In the genomic region with DNA sequence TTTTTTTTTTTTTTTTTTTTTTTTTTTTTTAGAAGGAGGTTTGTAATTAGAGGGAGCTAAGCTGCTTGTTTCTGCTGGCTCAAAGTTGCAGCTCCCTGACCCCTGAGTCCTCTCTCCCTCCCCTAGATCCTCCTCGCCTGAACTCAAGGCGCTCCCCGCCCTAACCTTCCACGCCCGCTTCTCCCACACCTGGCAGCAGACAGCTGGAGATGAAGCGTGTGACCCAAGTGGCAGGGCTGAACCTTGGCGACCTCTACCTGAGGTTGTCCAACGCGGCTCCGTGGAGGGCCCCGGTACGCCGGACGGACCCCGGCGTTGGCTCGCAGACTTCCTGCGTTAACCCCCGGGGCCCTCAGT, we compare ENCODE assay signal across 12 cellular contexts. TPM values are rescaled to one million over a fixed set of nuclear protein-coding genes. Genes with fewer than 3 reads are reported as not detected.
DNase-seq lines count a peak whose midpoint lies in the region; ATAC-seq, FAIRE-seq and TF ChIP-seq lines count a peak whose summit lies in the region.
"Had no signal": no experiment of that assay in that cellular context is flagged by ENCODE, and none has a peak within 500 bp of the region (broad histone marks: within the 10 kb centered on the region; RNA-seq: fewer than 3 reads in every experiment).

No MANE protein-coding gene starts in this region.

- peak; percentile 4 to 40 for ATAC-seq in lower lobe of right lung
- ATAC-seq in HG03378 (IDR thresholded peaks at IDR 0.05; ENCODE audit: unreplicated experiment): no peak
- ATAC-seq in HG03442 (IDR thresholded peaks at IDR 0.05; ENCODE audit: unreplicated experiment): no peak
- no peak for ATAC-seq in HG02759 (IDR thresholded peaks at IDR 0.05; ENCODE audit: unreplicated experiment)
- ATAC-seq: natural killer cell treated with Interleukin-12 subunit alpha and Interleukin-12 subunit beta and Interleukin-15 and Interleukin-18, amount 100 ng/mL, for 72 hours; stimulated activated effector memory CD8-positive, alpha-beta T cell treated with anti-CD3 and anti-CD28 coated beads, Interleukin-12 subunit alpha, Interleukin-12 subunit beta, amount 100 ng/mL, for 72 hours had no signal

- POLR2A ChIA-PET in H1 (lab: Charles Lee; ENCODE audit: partially characterized antibody): interaction anchor here (0.9 kb wide), 1 partner anchor 13 kb away, joined by 3 read pairs; no protein-coding TSS in a partner anchor

- intact Hi-C loops in lower lobe of right lung (cut with DNase I) (no loop called here), thyroid gland (cut with DNase I) (no loop called here)

- H2AK5ac ChIP-seq in H1 (ENCODE audit: low read depth, low read length): no peak overlapping the region

- H3K79me1 ChIP-seq in H1 (ENCODE audit: low read depth, low read length): no peaks in the 10 kb centered on the region

- H2AFZ ChIP-seq in H1 (ENCODE audit: low read length): 0 out of 2 replicates have a peak overlapping the region, but pooled peaks have one; percentile 75

- peak overlapping the region; percentile 87; the same call in 1 of the 2 replicates for H2BK12ac ChIP-seq in H1 (ENCODE audit: low read depth, low read length)

- H3K9me3 ChIP-seq in H1 (ENCODE audit: insufficient read depth in 2 of 2, low read depth in 1 of 2, low read length in 1 of 2): no peaks in the 10 kb centered on the region
- H3K9me3 ChIP-seq in lower lobe of right lung: no peaks in the 10 kb centered on the region
- no peaks in the 10 kb centered on the region for H3K9me3 ChIP-seq in thyroid gland

- peaks cover 0 to 2% of the 10 kb centered on the region in 2 experiments for H4K20me1 ChIP-seq in H1 (replicated peaks in 1 of 2; ENCODE audit: control insufficient read depth in 1 of 2, insufficient read depth in 2 of 2, low read length in 2 of 2)

- no peak for TF ChIP-seq POLR2A in H1 (IDR thresholded peaks at IDR 0.05; ENCODE audit: control extremely low read depth in 1 of 2, low read depth in 2 of 2, low read length in 2 of 2)
- no peak for TF ChIP-seq POLR2A in thyroid gland (IDR thresholded peaks at IDR 0.05)

- H3K36me3 ChIP-seq in H1 (ENCODE audit: control insufficient read depth in 2 of 4, insufficient read depth in 4 of 4, low read length in 3 of 4) (no peaks in the 10 kb centered on the region), lower lobe of right lung (no peaks in the 10 kb centered on the region), thyroid gland (no peaks in the 10 kb centered on the region)

- no peak overlapping the region for H3K4ac ChIP-seq in H1 (replicated peaks; ENCODE audit: insufficient read length, low read depth, low read length)

- no peaks in the 10 kb centered on the region for H3K79me2 ChIP-seq in H1 (ENCODE audit: control insufficient read depth in 1 of 2, insufficient read depth in 2 of 2, low read length in 2 of 2)

- H3K56ac ChIP-seq in H1 (replicated peaks; ENCODE audit: insufficient read length, low read depth, low read length): no peak overlapping the region

- TF ChIP-seq EP300 in H1 (IDR thresholded peaks at IDR 0.05; ENCODE audit: borderline replicate concordance in 1 of 2, low read depth in 2 of 2, low read length in 2 of 2): no peak

- peaks cover 7 to 38% (median 29%) of the 10 kb centered on the region in 4 experiments for H3K27me3 ChIP-seq in H1 (replicated peaks in 1 of 4; ENCODE audit: control insufficient read depth in 3 of 4, extremely low read depth in 1 of 4, insufficient read depth in 3 of 4, low read length in 3 of 4)
- H3K27me3 ChIP-seq in lower lobe of right lung (ENCODE audit: low read depth): peaks cover 28% of the 10 kb centered on the region
- H3K27me3 ChIP-seq in thyroid gland: no peaks in the 10 kb centered on the region

- no peak overlapping the region for H4K5ac ChIP-seq in H1 (ENCODE audit: insufficient read length, low read depth, low read length)

- CTCF ChIA-PET in H1 (lab: Charles Lee; ENCODE audit: partially characterized antibody): interaction anchor here (1.2 to 3.4 kb wide), 6 partner anchors 9 to 161 kb away, joined by 3 to 13 read pairs (median 5); no protein-coding TSS in a partner anchor

- H4K91ac ChIP-seq in H1 (replicated peaks; ENCODE audit: insufficient read length, low read length): no peak overlapping the region

- no peak overlapping the region for H2BK120ac ChIP-seq in H1 (replicated peaks; ENCODE audit: low read depth, low read length)

- peak overlapping the region; percentile 65 to 99 for H3K4me2 ChIP-seq in H1 (ENCODE audit: insufficient read depth in 1 of 2, low read depth in 2 of 2, low read length in 2 of 2)

- no peak overlapping the region for H2BK20ac ChIP-seq in H1 (ENCODE audit: low read length)

- peak overlapping the region; percentile 57; the same call in 1 of the 2 replicates for H3K18ac ChIP-seq in H1 (ENCODE audit: extremely low read depth, low read length)

- no peak for FAIRE-seq in H1 (lab: Jason Lieb, UNC)

- peaks cover 0 to 7% (median 0%) of the 10 kb centered on the region in 4 experiments; a peak in 4 of 7 replicates for H3K4me1 ChIP-seq in H1 (replicated peaks in 1 of 4; ENCODE audit: control insufficient read depth in 3 of 4, insufficient read depth in 4 of 4, low read length in 3 of 4)
- peaks cover 10% of the 10 kb centered on the region for H3K4me1 ChIP-seq in lower lobe of right lung
- H3K4me1 ChIP-seq in thyroid gland: peaks cover 13 to 18% of the 10 kb centered on the region in 2 donors

- DNase-seq in NCI-H1105 (lab: John Stamatoyannopoulos, UW): peak; percentile 42
- DNase-seq in H1 (ENCODE audit: low read depth in 1 of 2, low spot score in 2 of 2): no peak
- no peak for DNase-seq in lower lobe of right lung
- peak; percentile 9 to 21 for DNase-seq in thyroid gland
- DNase-seq in NCI-H2196 treated with DMSO at 0.1 percent for 48 hours (lab: John Stamatoyannopoulos, UW; ENCODE audit: unreplicated experiment): no peak
- DNase-seq: KG1 had no signal

- H3K9ac ChIP-seq in H1 (replicated peaks in 1 of 4; ENCODE audit: extremely low read depth in 1 of 4, low read depth in 3 of 4, low read length in 3 of 4): no peak overlapping the region

- no peak overlapping the region for H2BK15ac ChIP-seq in H1 (ENCODE audit: low read length)

- H4K8ac ChIP-seq in H1 (ENCODE audit: extremely low read depth, insufficient read depth, low read length): no peak overlapping the region

- peak overlapping the region; percentile 55 to 83 (median 72) for H3K4me3 ChIP-seq in H1 (ENCODE audit: extremely low read depth in 1 of 4, insufficient read depth in 2 of 4, low read depth in 3 of 4, low read length in 4 of 4)
- H3K4me3 ChIP-seq in lower lobe of right lung: peak overlapping the region; percentile 51
- H3K4me3 ChIP-seq in thyroid gland (replicated peaks in 1 of 3): peak overlapping the region in 2 of 3 donors; percentile 17 to 29

- TF ChIP-seq CTCF in H1 (IDR thresholded peaks at IDR 0.05; ENCODE audit: control extremely low read depth in 1 of 3, insufficient read depth in 1 of 3, low read depth in 1 of 3, low read length in 3 of 3): no peak
- TF ChIP-seq CTCF in lower lobe of right lung (IDR thresholded peaks at IDR 0.05): no peak
- TF ChIP-seq CTCF in thyroid gland (IDR thresholded peaks at IDR 0.05): no peak

- 1% methylated on average over 19 of the region's 19 CpGs; no CpG with 5 or more reads in 1 of the 2 experiments for WGBS in H1 (ENCODE audit: extremely low coverage in 1 of 2, insufficient coverage in 1 of 2, insufficient read length in 1 of 2, insufficient replicate concordance in 2 of 2, low coverage in 1 of 2, low lambda C conversion rate in 2 of 2, missing lambda C conversion rate in 1 of 2), 2 experiments
- 4 to 23% methylated on average over 7 to 14 of the region's 19 CpGs for WGBS in thyroid gland, 2 donors

- H2BK5ac ChIP-seq in H1 (ENCODE audit: low read depth, low read length): no peak overlapping the region

- H3K14ac ChIP-seq in H1 (ENCODE audit: insufficient read length): no peak overlapping the region

- H3K23me2 ChIP-seq in H1 (ENCODE audit: low read depth, low read length): peaks cover 8% of the 10 kb centered on the region; the same call in 1 of the 2 replicates

- TF ChIP-seq RAD21 in H1 (IDR thresholded peaks at IDR 0.05 in 1 of 2, conservative IDR thresholded peaks at IDR 0.05 in 1 of 2; ENCODE audit: low read depth in 2 of 2, low read length in 2 of 2): no peak

- H3K27ac ChIP-seq in H1 (ENCODE audit: low read depth, low read length): no peak overlapping the region
- no peak overlapping the region for H3K27ac ChIP-seq in lower lobe of right lung
- H3K27ac ChIP-seq in thyroid gland: peak overlapping the region in 1 of 3 donors; percentile 41

- no peak overlapping the region for H3K23ac ChIP-seq in H1 (ENCODE audit: insufficient read length)

TF ChIP-seq in H1, 55 proteins besides CTCF, POLR2A, EP300 and RAD21:
- TF ChIP-seq KDM4A (IDR thresholded peaks at IDR 0.05; ENCODE audit: low read depth, low read length, severe bottlenecking) (no peak), MAFK (IDR thresholded peaks at IDR 0.05; ENCODE audit: low read depth, low read length) (no peak), GTF2F1 (IDR thresholded peaks at IDR 0.05; ENCODE audit: borderline replicate concordance, low read depth, low read length) (no peak), SIRT6 (IDR thresholded peaks at IDR 0.05; ENCODE audit: low read length) (no peak), FOSL1 (IDR thresholded peaks at IDR 0.05; ENCODE audit: insufficient read depth, low read depth, low read length) (no peak), TAF1 (IDR thresholded peaks at IDR 0.05; ENCODE audit: low read depth, low read length) (no peak), SP1 (IDR thresholded peaks at IDR 0.05; ENCODE audit: low read depth, low read length) (no peak), SRF (IDR thresholded peaks at IDR 0.05; ENCODE audit: low read depth, low read length) (no peak), EZH2 (IDR thresholded peaks at IDR 0.05; ENCODE audit: low read depth, low read length, severe bottlenecking) (no peak), SIN3A (conservative IDR thresholded peaks at IDR 0.05 in 1 of 2, IDR thresholded peaks at IDR 0.05 in 1 of 2; ENCODE audit: low read depth in 1 of 2, low read length in 2 of 2) (no peak), CBX8 (IDR thresholded peaks at IDR 0.05; ENCODE audit: borderline replicate concordance, low read depth, low read length) (no peak), JUN (IDR thresholded peaks at IDR 0.05; ENCODE audit: low read depth, low read length) (no peak)

RNA-seq across cellular contexts. Expression of a gene that starts 0.8 kb away (rescaled TPM):
- total RNA-seq in H1 (2021; fragmentation: NEBNext Ultra II Directional; extraction: Animal tissue kit (Norgen Biotek cat#: 25700)): 0.63 TPM in 1 of 2 replicates, not detected in the other
- polyA plus RNA-seq in H1 (2011; rRNA removed): 1.6 TPM in 2 replicates
- 1.3 TPM for polyA plus RNA-seq in H1 (2011; cell fraction: cytosol; rRNA removed)
- polyA plus RNA-seq in H1 (2011; cell fraction: nucleus; rRNA removed): 1.5 TPM
- 0.47 to 1.1 TPM (median 0.65 TPM) in 4 replicates for polyA plus RNA-seq in H1 (2012, experiment 1 of 2)
- polyA plus RNA-seq in H1 (2012, experiment 2 of 2): 0.87 TPM
- 0.28 TPM for polyA plus RNA-seq in H1 (2013, experiment 1 of 2)
- 0.44 TPM for polyA plus RNA-seq in H1 (2013, experiment 2 of 2)
- 0.54 and 0.73 TPM in 2 replicates for polyA minus RNA-seq in H1 (2011; rRNA and poly(A)+ RNA removed)
- polyA minus RNA-seq in H1 (2011; cell fraction: cytosol; rRNA and poly(A)+ RNA removed): not detected
- not detected for polyA minus RNA-seq in H1 (2011; cell fraction: nucleus; rRNA and poly(A)+ RNA removed)
- 0.97 TPM for total RNA-seq in lower lobe of right lung
- total RNA-seq in thyroid gland: 1 to 10 TPM in 3 of 4 donors, not detected in 1; 2.8 to 4.0 (median 3.2) TPM
- total RNA-seq: activated CD8-positive, alpha-beta memory T cell treated with anti-CD3 and anti-CD28 coated beads for 36 hours; natural killer cell treated with Interleukin-12 subunit alpha and Interleukin-12 subunit beta and Interleukin-15 and Interleukin-18, amount 100 ng/mL, for 72 hours had no signal

Comparison
In these comparisons a context has a peak if more than half of its experiments do, and no peak if none do; other contexts are left out.
1. DNase-seq: peak in NCI-H1105 (single experiment) and thyroid gland (2 of 2); none in H1 (0 of 2), lower lobe of right lung (single experiment) and NCI-H2196 treated with DMSO at 0.1 percent for 48 hours (single experiment).
2. ATAC-seq: peak in lower lobe of right lung (2 of 2); none in HG03378 (single experiment), HG03442 (single experiment) and HG02759 (single experiment).
3. Peak in every context shown above with its lines, with median percentiles within 50 percentile points of each other: H3K4me3 ChIP-seq.